8 cellular contexts compared by ENCODE assay signal in the genomic region with DNA sequence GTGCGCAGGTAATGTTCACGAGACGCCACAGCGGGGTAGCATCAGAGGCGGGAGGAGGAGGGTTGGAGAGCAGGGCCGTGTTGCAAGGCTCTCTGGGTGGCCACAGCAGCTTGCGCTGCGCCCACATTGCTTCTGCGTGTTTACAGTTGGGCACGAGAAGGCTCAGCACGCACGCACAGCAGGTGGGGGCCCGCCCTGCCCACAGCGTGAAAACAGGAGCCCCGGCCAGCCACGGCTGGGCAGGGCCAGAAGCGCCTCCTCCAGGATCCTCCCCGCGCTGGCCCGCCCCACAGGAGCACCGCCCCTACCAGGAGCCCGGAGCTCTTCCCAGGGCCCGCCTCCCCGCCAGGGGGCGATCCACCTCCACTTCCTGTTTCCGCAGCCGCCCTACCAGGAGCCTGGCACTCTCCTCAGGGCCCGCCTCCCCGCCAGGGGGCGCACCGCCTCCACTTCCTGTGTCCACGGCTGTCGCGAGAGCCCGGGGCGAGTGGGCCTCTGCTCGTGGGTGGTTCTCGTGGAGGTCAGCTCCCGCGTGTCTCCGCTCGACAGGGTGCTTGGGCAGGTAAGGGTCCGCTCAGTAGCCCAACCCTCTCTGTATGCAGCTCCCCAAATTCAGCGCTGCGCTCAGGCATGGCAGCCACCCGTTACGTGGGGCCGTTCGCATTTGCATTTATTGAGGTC. TPM values are rescaled to one million over a fixed set of nuclear protein-coding genes. Genes with fewer than 3 reads are reported as not detected.
A peak's percentile ranks its signal among the peaks of the same experiment; 100 is the strongest.
DNase-seq lines count a peak whose midpoint lies in the region; ATAC-seq and TF ChIP-seq lines count a peak whose summit lies in the region.

FAM50B (plus strand) TSS at position 449 of the 681 bp plus-strand sequence. CDS start 439 bp downstream, outside the sequence.

- no peak for DNase-seq in AG04449 (ENCODE audit: low read depth, low spot score)
- DNase-seq in NCI-H82 (lab: John Stamatoyannopoulos, UW), result peak; percentile 94
- DNase-seq in activated T-cell treated with anti-CD3 and anti-CD28 coated beads for 48 hours (ENCODE audit: low read depth), result peak; percentile 88
- no peak for DNase-seq in epithelial cell of proximal tubule (ENCODE audit: low read depth)
- peak; percentile 95 for DNase-seq in mucosa of gallbladder (ENCODE audit: low spot score)
- peak; percentile 87 for DNase-seq in stimulated activated CD8-positive, alpha-beta memory T cell treated with anti-CD3 and anti-CD28 coated beads, Interleukin-4, amount 100 ng/mL, for 24 hours (ENCODE audit: low read depth)

- TF ChIP-seq CTCF in AG04449 (IDR thresholded peaks at IDR 0.05; ENCODE audit: insufficient read depth, low read length, missing control alignments) (peak; percentile 94), epithelial cell of proximal tubule (conservative IDR thresholded peaks at IDR 0.05; ENCODE audit: low read depth, low read length) (peak; percentile 87)

- CTCF ChIA-PET in AG04449 (lab: Yijun Ruan, JAX), result interaction anchor here (0.6 to 6.4 kb wide), 70 partner anchors 8 to 600 kb away, joined by 3 to 164 read pairs (median 6); a partner anchor contains a TSS

- ATAC-seq in GM19023 (IDR thresholded peaks at IDR 0.05; ENCODE audit: unreplicated experiment) (peak; percentile 95), HG03175 (IDR thresholded peaks at IDR 0.05; ENCODE audit: unreplicated experiment) (peak; percentile 92)

- peak within 1 kb of the TSS; percentile 59 for H3K4me3 ChIP-seq in AG04449 (ENCODE audit: low read depth, low read length)
- peak within 1 kb of the TSS; percentile 70 for H3K4me3 ChIP-seq in epithelial cell of proximal tubule (ENCODE audit: low read depth, low read length)

- POLR2A ChIA-PET in AG04449 (lab: Yijun Ruan, JAX), result interaction anchor here (0.6 to 3.1 kb wide), 7 partner anchors 17 to 592 kb away, joined by 3 to 27 read pairs (median 3); no protein-coding TSS in a partner anchor

RNA-seq across cellular contexts. Expression of gene FAM50B, which starts in this region (rescaled TPM):
- total RNA-seq in epithelial cell of proximal tubule (3.1 and 10.9 TPM in 2 replicates), mucosa of gallbladder (24.8 TPM)

Comparison
In these comparisons a context has a peak if more than half of its experiments do, and no peak if none do; other contexts are left out.
1. DNase-seq: peak in NCI-H82 (single experiment), activated T-cell treated with anti-CD3 and anti-CD28 coated beads for 48 hours (single experiment), mucosa of gallbladder (single experiment) and stimulated activated CD8-positive, alpha-beta memory T cell treated with anti-CD3 and anti-CD28 coated beads, Interleukin-4, amount 100 ng/mL, for 24 hours (single experiment); none in AG04449 (single experiment) and epithelial cell of proximal tubule (single experiment).